Comparison of ENCODE assay signal across 1 cellular context in genomic region chr2:42360890-42361727, GRCh38.
TF ChIP-seq lines count a peak whose summit lies in the region.

A gene with protein sequence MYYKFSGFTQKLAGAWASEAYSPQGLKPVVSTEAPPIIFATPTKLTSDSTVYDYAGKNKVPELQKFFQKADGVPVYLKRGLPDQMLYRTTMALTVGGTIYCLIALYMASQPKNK (minus strand): TSS chr2:42361217. CDS start chr2:42361161, 56 bp downstream.

TF ChIP-seq in HEK293, 187 proteins besides CTCF, POLR2A, EP300 and RAD21 (continued from another document):
- TF ChIP-seq, protein P1, sequence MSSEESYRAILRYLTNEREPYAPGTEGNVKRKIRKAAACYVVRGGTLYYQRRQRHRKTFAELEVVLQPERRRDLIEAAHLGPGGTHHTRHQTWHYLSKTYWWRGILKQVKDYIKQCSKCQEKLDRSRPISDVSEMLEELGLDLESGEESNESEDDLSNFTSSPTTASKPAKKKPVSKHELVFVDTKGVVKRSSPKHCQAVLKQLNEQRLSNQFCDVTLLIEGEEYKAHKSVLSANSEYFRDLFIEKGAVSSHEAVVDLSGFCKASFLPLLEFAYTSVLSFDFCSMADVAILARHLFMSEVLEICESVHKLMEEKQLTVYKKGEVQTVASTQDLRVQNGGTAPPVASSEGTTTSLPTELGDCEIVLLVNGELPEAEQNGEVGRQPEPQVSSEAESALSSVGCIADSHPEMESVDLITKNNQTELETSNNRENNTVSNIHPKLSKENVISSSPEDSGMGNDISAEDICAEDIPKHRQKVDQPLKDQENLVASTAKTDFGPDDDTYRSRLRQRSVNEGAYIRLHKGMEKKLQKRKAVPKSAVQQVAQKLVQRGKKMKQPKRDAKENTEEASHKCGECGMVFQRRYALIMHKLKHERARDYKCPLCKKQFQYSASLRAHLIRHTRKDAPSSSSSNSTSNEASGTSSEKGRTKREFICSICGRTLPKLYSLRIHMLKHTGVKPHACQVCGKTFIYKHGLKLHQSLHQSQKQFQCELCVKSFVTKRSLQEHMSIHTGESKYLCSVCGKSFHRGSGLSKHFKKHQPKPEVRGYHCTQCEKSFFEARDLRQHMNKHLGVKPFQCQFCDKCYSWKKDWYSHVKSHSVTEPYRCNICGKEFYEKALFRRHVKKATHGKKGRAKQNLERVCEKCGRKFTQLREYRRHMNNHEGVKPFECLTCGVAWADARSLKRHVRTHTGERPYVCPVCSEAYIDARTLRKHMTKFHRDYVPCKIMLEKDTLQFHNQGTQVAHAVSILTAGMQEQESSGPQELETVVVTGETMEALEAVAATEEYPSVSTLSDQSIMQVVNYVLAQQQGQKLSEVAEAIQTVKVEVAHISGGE (tag by site-specific recombination; conservative IDR thresholded peaks at IDR 0.05; ENCODE audit: low read depth): peak; percentile 79; the same call in 1 of the 2 replicates
- TF ChIP-seq PRDM6 (tag by site-specific recombination; IDR thresholded peaks at IDR 0.05) (no peak), ZNF221 (tag by site-specific recombination; IDR thresholded peaks at IDR 0.05; ENCODE audit: borderline replicate concordance) (no peak), PRDM10 (tag by site-specific recombination; IDR thresholded peaks at IDR 0.05) (peak; percentile 63), ZFP37 (tag by site-specific recombination; IDR thresholded peaks at IDR 0.05) (0 out of 2 replicates have a peak, but pooled peaks have one; percentile 38), ZNF155 (tag by site-specific recombination; IDR thresholded peaks at IDR 0.05) (no peak), SP2 (tag by site-specific recombination; IDR thresholded peaks at IDR 0.05) (peak; percentile 84), SCRT1 (tag by site-specific recombination; IDR thresholded peaks at IDR 0.05; ENCODE audit: borderline replicate concordance) (no peak), ZNF555 (tag by site-specific recombination; conservative IDR thresholded peaks at IDR 0.05) (no peak), ZNF302 (tag by site-specific recombination; IDR thresholded peaks at IDR 0.05; ENCODE audit: low read depth) (no peak), KLF8 (tag by site-specific recombination; IDR thresholded peaks at IDR 0.05) (peak; percentile 93), ZNF501 (tag by site-specific recombination; IDR thresholded peaks at IDR 0.05) (peak; percentile 75; the same call in 1 of the 2 replicates), OVOL3 (tag by site-specific recombination; IDR thresholded peaks at IDR 0.05) (no peak), GLI2 (tag by site-specific recombination; IDR thresholded peaks at IDR 0.05; ENCODE audit: borderline replicate concordance, low read depth) (no peak), KLF16 (tag by site-specific recombination; IDR thresholded peaks at IDR 0.05) (0 out of 2 replicates have a peak, but pooled peaks have one; percentile 49), SP7 (tag by site-specific recombination; IDR thresholded peaks at IDR 0.05) (peak; percentile 63; the same call in 1 of the 2 replicates), ZBTB21 (tag by site-specific recombination; IDR thresholded peaks at IDR 0.05) (no peak), KLF10 (tag by site-specific recombination; IDR thresholded peaks at IDR 0.05) (0 out of 2 replicates have a peak, but pooled peaks have one; percentile 13), SP3 (tag by site-specific recombination; IDR thresholded peaks at IDR 0.05) (peak; percentile 97), ZNF2 (tag by site-specific recombination; IDR thresholded peaks at IDR 0.05) (0 out of 2 replicates have a peak, but pooled peaks have one; percentile 23), PRDM1 (tag by site-specific recombination; IDR thresholded peaks at IDR 0.05) (no peak), ZNF629 (tag by site-specific recombination; IDR thresholded peaks at IDR 0.05) (peak; percentile 47; the same call in 1 of the 2 replicates), ZBTB1 (tag by site-specific recombination; IDR thresholded peaks at IDR 0.05) (no peak), ZNF529 (tag by site-specific recombination; IDR thresholded peaks at IDR 0.05; ENCODE audit: insufficient replicate concordance) (no peak), GLIS1 (tag by site-specific recombination; IDR thresholded peaks at IDR 0.05) (0 out of 2 replicates have a peak, but pooled peaks have one; percentile 36), YY2 (tag by site-specific recombination; IDR thresholded peaks at IDR 0.05) (no peak), ZNF394 (tag by site-specific recombination; IDR thresholded peaks at IDR 0.05; ENCODE audit: borderline replicate concordance) (0 out of 2 replicates have a peak, but pooled peaks have one; percentile 36), SCRT2 (tag by site-specific recombination; IDR thresholded peaks at IDR 0.05) (no peak)
- TF ChIP-seq, protein P2, sequence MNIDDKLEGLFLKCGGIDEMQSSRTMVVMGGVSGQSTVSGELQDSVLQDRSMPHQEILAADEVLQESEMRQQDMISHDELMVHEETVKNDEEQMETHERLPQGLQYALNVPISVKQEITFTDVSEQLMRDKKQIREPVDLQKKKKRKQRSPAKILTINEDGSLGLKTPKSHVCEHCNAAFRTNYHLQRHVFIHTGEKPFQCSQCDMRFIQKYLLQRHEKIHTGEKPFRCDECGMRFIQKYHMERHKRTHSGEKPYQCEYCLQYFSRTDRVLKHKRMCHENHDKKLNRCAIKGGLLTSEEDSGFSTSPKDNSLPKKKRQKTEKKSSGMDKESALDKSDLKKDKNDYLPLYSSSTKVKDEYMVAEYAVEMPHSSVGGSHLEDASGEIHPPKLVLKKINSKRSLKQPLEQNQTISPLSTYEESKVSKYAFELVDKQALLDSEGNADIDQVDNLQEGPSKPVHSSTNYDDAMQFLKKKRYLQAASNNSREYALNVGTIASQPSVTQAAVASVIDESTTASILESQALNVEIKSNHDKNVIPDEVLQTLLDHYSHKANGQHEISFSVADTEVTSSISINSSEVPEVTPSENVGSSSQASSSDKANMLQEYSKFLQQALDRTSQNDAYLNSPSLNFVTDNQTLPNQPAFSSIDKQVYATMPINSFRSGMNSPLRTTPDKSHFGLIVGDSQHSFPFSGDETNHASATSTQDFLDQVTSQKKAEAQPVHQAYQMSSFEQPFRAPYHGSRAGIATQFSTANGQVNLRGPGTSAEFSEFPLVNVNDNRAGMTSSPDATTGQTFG (tag by site-specific recombination; IDR thresholded peaks at IDR 0.05; ENCODE audit: borderline replicate concordance): no peak
- TF ChIP-seq, protein P3, sequence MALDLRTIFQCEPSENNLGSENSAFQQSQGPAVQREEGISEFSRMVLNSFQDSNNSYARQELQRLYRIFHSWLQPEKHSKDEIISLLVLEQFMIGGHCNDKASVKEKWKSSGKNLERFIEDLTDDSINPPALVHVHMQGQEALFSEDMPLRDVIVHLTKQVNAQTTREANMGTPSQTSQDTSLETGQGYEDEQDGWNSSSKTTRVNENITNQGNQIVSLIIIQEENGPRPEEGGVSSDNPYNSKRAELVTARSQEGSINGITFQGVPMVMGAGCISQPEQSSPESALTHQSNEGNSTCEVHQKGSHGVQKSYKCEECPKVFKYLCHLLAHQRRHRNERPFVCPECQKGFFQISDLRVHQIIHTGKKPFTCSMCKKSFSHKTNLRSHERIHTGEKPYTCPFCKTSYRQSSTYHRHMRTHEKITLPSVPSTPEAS (tag by site-specific recombination; IDR thresholded peaks at IDR 0.05): 0 out of 2 replicates have a peak, but pooled peaks have one; percentile 17
- TF ChIP-seq, protein P4, sequence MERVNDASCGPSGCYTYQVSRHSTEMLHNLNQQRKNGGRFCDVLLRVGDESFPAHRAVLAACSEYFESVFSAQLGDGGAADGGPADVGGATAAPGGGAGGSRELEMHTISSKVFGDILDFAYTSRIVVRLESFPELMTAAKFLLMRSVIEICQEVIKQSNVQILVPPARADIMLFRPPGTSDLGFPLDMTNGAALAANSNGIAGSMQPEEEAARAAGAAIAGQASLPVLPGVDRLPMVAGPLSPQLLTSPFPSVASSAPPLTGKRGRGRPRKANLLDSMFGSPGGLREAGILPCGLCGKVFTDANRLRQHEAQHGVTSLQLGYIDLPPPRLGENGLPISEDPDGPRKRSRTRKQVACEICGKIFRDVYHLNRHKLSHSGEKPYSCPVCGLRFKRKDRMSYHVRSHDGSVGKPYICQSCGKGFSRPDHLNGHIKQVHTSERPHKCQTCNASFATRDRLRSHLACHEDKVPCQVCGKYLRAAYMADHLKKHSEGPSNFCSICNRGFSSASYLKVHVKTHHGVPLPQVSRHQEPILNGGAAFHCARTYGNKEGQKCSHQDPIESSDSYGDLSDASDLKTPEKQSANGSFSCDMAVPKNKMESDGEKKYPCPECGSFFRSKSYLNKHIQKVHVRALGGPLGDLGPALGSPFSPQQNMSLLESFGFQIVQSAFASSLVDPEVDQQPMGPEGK (tag by site-specific recombination; IDR thresholded peaks at IDR 0.05): peak; percentile 84
